1 cellular context compared by ENCODE assay signal in the genomic region with DNA sequence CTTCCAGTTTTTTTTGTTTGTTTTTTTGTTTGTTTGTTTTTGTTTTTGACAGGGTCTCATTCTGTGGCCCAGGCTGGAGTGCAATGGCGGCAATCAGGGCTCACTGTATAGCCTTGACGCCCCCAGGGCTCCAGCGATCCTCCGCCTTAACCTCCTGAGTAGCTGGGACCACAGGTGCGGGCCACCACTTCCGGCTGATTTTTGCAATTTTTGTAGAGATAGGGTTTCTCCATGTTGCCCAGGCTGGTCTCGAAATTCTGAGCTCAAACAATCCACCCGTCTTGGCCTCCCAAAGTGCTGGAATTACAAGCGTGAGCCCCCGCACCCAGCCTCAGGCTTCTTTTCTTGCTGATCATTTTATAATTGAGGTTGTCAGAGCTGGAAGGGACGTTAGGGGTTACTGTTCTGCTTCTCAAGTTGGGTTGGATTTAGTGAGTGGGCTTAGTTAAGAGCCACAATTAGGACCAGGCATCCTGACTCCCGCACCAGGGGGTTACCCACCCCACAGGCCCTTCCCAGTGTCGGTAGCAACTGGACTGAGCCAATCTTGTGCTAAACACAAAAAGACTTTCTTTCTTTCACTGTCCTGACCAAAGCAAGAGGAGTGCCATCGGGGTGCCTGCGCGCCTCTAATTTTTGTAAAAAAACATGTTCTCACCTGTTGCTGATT.
TF ChIP-seq lines count a peak whose summit lies in the region.

No MANE protein-coding gene starts in this region.

TF ChIP-seq in K562, 482 proteins besides CTCF, POLR2A, EP300 and RAD21 (continued from another document and continues in another):
- TF ChIP-seq ZNF280A (IDR thresholded peaks at IDR 0.05; ENCODE audit: low read depth, partially characterized antibody) (no peak), TBP (optimal IDR thresholded peaks at IDR 0.05; ENCODE audit: low read depth, low read length) (peak; percentile 19), ZBTB43 (CRISPR knock-in tag; IDR thresholded peaks at IDR 0.05) (no peak), MECOM (CRISPR knock-in tag; IDR thresholded peaks at IDR 0.05) (no peak), ARID2 (IDR thresholded peaks at IDR 0.05) (no peak), NFE2L1 (tag; IDR thresholded peaks at IDR 0.05; ENCODE audit: borderline replicate concordance, low read depth) (no peak), HMG20A (CRISPR knock-in tag; conservative IDR thresholded peaks at IDR 0.05) (no peak), GTF2E2 (tag; IDR thresholded peaks at IDR 0.05) (0 out of 2 replicates have a peak, but pooled peaks have one; percentile 49), SMARCA4 (IDR thresholded peaks at IDR 0.05) (no peak), EGR1 (conservative IDR thresholded peaks at IDR 0.05) (no peak), BRF1 (IDR thresholded peaks at IDR 0.05; ENCODE audit: borderline replicate concordance, extremely low read depth, insufficient read length) (no peak), ETV5 (CRISPR knock-in tag; IDR thresholded peaks at IDR 0.05; ENCODE audit: low read depth) (peak; percentile 63; the same call in 1 of the 2 replicates), ZNF696 (CRISPR knock-in tag; conservative IDR thresholded peaks at IDR 0.05) (no peak), HMG20B (CRISPR knock-in tag; IDR thresholded peaks at IDR 0.05) (no peak), CREM (IDR thresholded peaks at IDR 0.05; ENCODE audit: low read depth) (no peak), ARID3A (IDR thresholded peaks at IDR 0.05; ENCODE audit: borderline replicate concordance, low read depth, low read length) (no peak), GTF2F1 (IDR thresholded peaks at IDR 0.05; ENCODE audit: low read depth, low read length) (no peak), CEBPB (tag; IDR thresholded peaks at IDR 0.05) (no peak), ZNF41 (CRISPR knock-in tag; conservative IDR thresholded peaks at IDR 0.05) (no peak), STAG1 (CRISPR knock-in tag; IDR thresholded peaks at IDR 0.05; ENCODE audit: borderline replicate concordance) (no peak), ZNF695 (CRISPR knock-in tag; IDR thresholded peaks at IDR 0.05) (no peak), CHD1 (IDR thresholded peaks at IDR 0.05; ENCODE audit: low read length) (peak; percentile 53), POLR2AphosphoS5 (IDR thresholded peaks at IDR 0.05; ENCODE audit: control insufficient read depth, insufficient read depth, low read depth, low read length) (no peak), EZH2 (IDR thresholded peaks at IDR 0.05; ENCODE audit: borderline replicate concordance, low read depth, low read length) (no peak), ZBTB1 (CRISPR knock-in tag; IDR thresholded peaks at IDR 0.05; ENCODE audit: borderline replicate concordance, low read depth) (no peak), RAD51 (IDR thresholded peaks at IDR 0.05; ENCODE audit: borderline replicate concordance, low read depth) (no peak), RREB1 (CRISPR knock-in tag; IDR thresholded peaks at IDR 0.05) (no peak), RCOR1 (IDR thresholded peaks at IDR 0.05; ENCODE audit: borderline replicate concordance in 1 of 2, low read depth in 2 of 2, low read length in 2 of 2) (no peak), ZNF76 (CRISPR knock-in tag; IDR thresholded peaks at IDR 0.05; ENCODE audit: borderline replicate concordance) (no peak), MAFF (IDR thresholded peaks at IDR 0.05; ENCODE audit: low read length) (no peak), POLR3A (IDR thresholded peaks at IDR 0.05; ENCODE audit: borderline replicate concordance, extremely low read depth, insufficient read depth, insufficient read length) (no peak), ZKSCAN3 (CRISPR knock-in tag; IDR thresholded peaks at IDR 0.05) (no peak), ZNF75A (CRISPR knock-in tag; IDR thresholded peaks at IDR 0.05) (no peak), EP400 (IDR thresholded peaks at IDR 0.05) (0 out of 2 replicates have a peak, but pooled peaks have one; percentile 12), GABPB2 (CRISPR knock-in tag; conservative IDR thresholded peaks at IDR 0.05) (no peak), PTTG1 (tag; IDR thresholded peaks at IDR 0.05; ENCODE audit: low read depth) (no peak), ZNF24 (IDR thresholded peaks at IDR 0.05) (no peak), TSC22D4 (tag; IDR thresholded peaks at IDR 0.05) (no peak)
- TF ChIP-seq, protein P1, sequence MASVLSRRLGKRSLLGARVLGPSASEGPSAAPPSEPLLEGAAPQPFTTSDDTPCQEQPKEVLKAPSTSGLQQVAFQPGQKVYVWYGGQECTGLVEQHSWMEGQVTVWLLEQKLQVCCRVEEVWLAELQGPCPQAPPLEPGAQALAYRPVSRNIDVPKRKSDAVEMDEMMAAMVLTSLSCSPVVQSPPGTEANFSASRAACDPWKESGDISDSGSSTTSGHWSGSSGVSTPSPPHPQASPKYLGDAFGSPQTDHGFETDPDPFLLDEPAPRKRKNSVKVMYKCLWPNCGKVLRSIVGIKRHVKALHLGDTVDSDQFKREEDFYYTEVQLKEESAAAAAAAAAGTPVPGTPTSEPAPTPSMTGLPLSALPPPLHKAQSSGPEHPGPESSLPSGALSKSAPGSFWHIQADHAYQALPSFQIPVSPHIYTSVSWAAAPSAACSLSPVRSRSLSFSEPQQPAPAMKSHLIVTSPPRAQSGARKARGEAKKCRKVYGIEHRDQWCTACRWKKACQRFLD (CRISPR knock-in tag; IDR thresholded peaks at IDR 0.05), result no peak
- TF ChIP-seq, protein P2, sequence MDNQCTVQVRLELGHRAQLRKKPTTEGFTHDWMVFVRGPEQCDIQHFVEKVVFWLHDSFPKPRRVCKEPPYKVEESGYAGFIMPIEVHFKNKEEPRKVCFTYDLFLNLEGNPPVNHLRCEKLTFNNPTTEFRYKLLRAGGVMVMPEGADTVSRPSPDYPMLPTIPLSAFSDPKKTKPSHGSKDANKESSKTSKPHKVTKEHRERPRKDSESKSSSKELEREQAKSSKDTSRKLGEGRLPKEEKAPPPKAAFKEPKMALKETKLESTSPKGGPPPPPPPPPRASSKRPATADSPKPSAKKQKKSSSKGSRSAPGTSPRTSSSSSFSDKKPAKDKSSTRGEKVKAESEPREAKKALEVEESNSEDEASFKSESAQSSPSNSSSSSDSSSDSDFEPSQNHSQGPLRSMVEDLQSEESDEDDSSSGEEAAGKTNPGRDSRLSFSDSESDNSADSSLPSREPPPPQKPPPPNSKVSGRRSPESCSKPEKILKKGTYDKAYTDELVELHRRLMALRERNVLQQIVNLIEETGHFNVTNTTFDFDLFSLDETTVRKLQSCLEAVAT (IDR thresholded peaks at IDR 0.05), result 0 out of 4 replicates have a peak, but pooled peaks of 1 of the 2 experiments have one; percentile 26
- TF ChIP-seq, protein P3, sequence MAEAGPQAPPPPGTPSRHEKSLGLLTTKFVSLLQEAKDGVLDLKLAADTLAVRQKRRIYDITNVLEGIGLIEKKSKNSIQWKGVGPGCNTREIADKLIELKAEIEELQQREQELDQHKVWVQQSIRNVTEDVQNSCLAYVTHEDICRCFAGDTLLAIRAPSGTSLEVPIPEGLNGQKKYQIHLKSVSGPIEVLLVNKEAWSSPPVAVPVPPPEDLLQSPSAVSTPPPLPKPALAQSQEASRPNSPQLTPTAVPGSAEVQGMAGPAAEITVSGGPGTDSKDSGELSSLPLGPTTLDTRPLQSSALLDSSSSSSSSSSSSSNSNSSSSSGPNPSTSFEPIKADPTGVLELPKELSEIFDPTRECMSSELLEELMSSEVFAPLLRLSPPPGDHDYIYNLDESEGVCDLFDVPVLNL (CRISPR knock-in tag; IDR thresholded peaks at IDR 0.05; ENCODE audit: low read depth), result no peak
- TF ChIP-seq, protein P4, sequence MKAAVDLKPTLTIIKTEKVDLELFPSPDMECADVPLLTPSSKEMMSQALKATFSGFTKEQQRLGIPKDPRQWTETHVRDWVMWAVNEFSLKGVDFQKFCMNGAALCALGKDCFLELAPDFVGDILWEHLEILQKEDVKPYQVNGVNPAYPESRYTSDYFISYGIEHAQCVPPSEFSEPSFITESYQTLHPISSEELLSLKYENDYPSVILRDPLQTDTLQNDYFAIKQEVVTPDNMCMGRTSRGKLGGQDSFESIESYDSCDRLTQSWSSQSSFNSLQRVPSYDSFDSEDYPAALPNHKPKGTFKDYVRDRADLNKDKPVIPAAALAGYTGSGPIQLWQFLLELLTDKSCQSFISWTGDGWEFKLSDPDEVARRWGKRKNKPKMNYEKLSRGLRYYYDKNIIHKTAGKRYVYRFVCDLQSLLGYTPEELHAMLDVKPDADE (conservative IDR thresholded peaks at IDR 0.05; ENCODE audit: control insufficient read depth, low read depth, low read length), result peak; percentile 52
